In genomic region chr19:33905937-33906577, GRCh38 we compare ENCODE assay signal across 8 cellular contexts.
DNase-seq lines count a peak whose midpoint lies in the region; ATAC-seq and TF ChIP-seq lines count a peak whose summit lies in the region.

No MANE protein-coding gene starts in this region.

- H3K36me3 ChIP-seq in ES-I3 (ENCODE audit: insufficient read depth, low read length) (no peaks in the 10 kb centered on the region), heart left ventricle (no peaks in the 10 kb centered on the region), prostate gland (no peaks in the 10 kb centered on the region)

- ATAC-seq in heart left ventricle (peak; percentile 68 to 94 (median 91)), HG03342 (IDR thresholded peaks at IDR 0.05; ENCODE audit: unreplicated experiment) (no peak), GM19351 (IDR thresholded peaks at IDR 0.05; ENCODE audit: unreplicated experiment) (no peak)

- H3K27me3 ChIP-seq in heart left ventricle, result peaks cover 0 to 42% (median 7%) of the 10 kb centered on the region in 9 donors
- H3K27me3 ChIP-seq in prostate gland (replicated peaks; ENCODE audit: insufficient read depth), result no peaks in the 10 kb centered on the region

- H3K9me3 ChIP-seq in ES-I3 (ENCODE audit: control insufficient read depth, insufficient read depth, low read length) (no peaks in the 10 kb centered on the region), heart left ventricle (peaks cover 0 to 3% (median 0%) of the 10 kb centered on the region in 12 donors), prostate gland (no peaks in the 10 kb centered on the region)

- TF ChIP-seq CTCF in heart left ventricle (IDR thresholded peaks at IDR 0.05) (no peak), prostate gland (IDR thresholded peaks at IDR 0.05) (no peak)

- peak overlapping the region; percentile 71 for H3K9ac ChIP-seq in ES-I3 (ENCODE audit: low read depth, low read length)

- 1 to 2% (median 1%) methylated on average over 18 to 60 of the region's 60 CpGs for WGBS in heart left ventricle, 4 donors
- WGBS in prostate gland, result 1% methylated on average over 33 of the region's 60 CpGs

- no peak for TF ChIP-seq POLR2A in heart left ventricle (IDR thresholded peaks at IDR 0.05)
- peak; percentile 32 for TF ChIP-seq POLR2A in prostate gland (IDR thresholded peaks at IDR 0.05)

- peak; percentile 18 to 21 for DNase-seq in activated T-cell treated with anti-CD3 and anti-CD28 coated beads, Interleukin-2, amount 50 U/mL, for 48 hours
- DNase-seq in heart left ventricle, result peak; percentile 83 to 86 (median 86)
- DNase-seq in prostate gland (ENCODE audit: low spot score), result peak; percentile 90
- no peak for DNase-seq in activated CD8-positive, alpha-beta memory T cell treated with anti-CD3 and anti-CD28 coated beads for 24 hours
- DNase-seq in HuH-7.5 (ENCODE audit: low spot score), result no peak

- peak overlapping the region; percentile 22 to 67 (median 58) for H3K4me3 ChIP-seq in heart left ventricle
- peak overlapping the region; percentile 27 to 51 for H3K4me3 ChIP-seq in prostate gland

- intact Hi-C loops in heart left ventricle (cut with DNase I), result loop anchor here in 8 of 10 donors (1.0 to 10.0 kb wide), 9 partner anchors 84 to 114 kb away; partner anchors contain the start of gene KCTD15 (in 4 of the 8)
- intact Hi-C loops in prostate gland (cut with DNase I), result no loop called here

- H3K27ac ChIP-seq in heart left ventricle (peak overlapping the region; percentile 72 to 95 (median 88)), prostate gland (peak overlapping the region; percentile 71 to 84)

- H3K4me1 ChIP-seq in ES-I3 (ENCODE audit: insufficient read depth, low read length) (peaks cover 11% of the 10 kb centered on the region; the same call in 1 of the 2 replicates), heart left ventricle (peaks cover 0 to 31% (median 13%) of the 10 kb centered on the region in 12 donors), prostate gland (replicated peaks) (no peaks in the 10 kb centered on the region)

Comparison
In these comparisons a context has a peak if more than half of its experiments do, and no peak if none do; other contexts are left out.
1. DNase-seq: peak in activated T-cell treated with anti-CD3 and anti-CD28 coated beads, Interleukin-2, amount 50 U/mL, for 48 hours (2 of 2), heart left ventricle (5 of 5) and prostate gland (single experiment); none in activated CD8-positive, alpha-beta memory T cell treated with anti-CD3 and anti-CD28 coated beads for 24 hours (single experiment) and HuH-7.5 (single experiment).
2. ATAC-seq: peak in heart left ventricle (4 of 4); none in HG03342 (single experiment) and GM19351 (single experiment).